ENCODE assay signal across 9 cellular contexts in the genomic region with DNA sequence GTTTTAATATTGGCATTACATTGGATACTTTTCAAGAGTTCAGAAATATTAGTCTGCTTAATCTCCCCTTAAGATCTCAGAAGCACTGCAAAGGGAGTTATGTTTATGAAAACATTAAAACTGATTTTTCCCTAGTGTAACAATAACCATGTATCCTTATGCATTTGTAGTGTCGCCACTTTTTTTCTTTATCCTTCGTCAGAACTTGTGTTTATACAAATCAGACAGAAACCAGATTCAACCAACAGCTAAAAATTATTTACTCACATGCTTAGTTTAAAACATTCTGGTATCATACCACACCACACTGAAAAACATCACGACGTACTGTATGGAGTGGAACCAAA. TPM values are rescaled to one million over a fixed set of nuclear protein-coding genes. Genes with fewer than 3 reads are reported as not detected.
DNase-seq lines count a peak whose midpoint lies in the region; ATAC-seq and TF ChIP-seq lines count a peak whose summit lies in the region.
"Had no signal": no experiment of that assay in that cellular context is flagged by ENCODE, and none has a peak within 500 bp of the region (broad histone marks: within the 10 kb centered on the region; RNA-seq: fewer than 3 reads in every experiment).

No MANE protein-coding gene starts in this region.

- CTCF ChIA-PET in CD8-positive, alpha-beta memory T cell (lab: Charles Lee), result interaction anchor here (1.0 to 1.1 kb wide), 2 partner anchors 13 to 49 kb away, joined by 3 read pairs; no protein-coding TSS in a partner anchor

- H3K9ac ChIP-seq in endodermal cell (ENCODE audit: extremely low read depth, low read length, poor library complexity, severe bottlenecking), result peak overlapping the region; percentile 87

- POLR2A ChIA-PET in CD8-positive, alpha-beta memory T cell (lab: Charles Lee), result interaction anchor here (0.7 to 3.4 kb wide), 3 partner anchors 9 to 101 kb away, joined by 4 to 31 read pairs (median 4); partner anchors contain the start of gene RAB33B

- H3K27me3 Mint-ChIP-seq in CD8-positive, alpha-beta memory T cell, result peaks cover 4 to 12% of the 10 kb centered on the region in 2 donors
- H3K27me3 Mint-ChIP-seq in endodermal cell (ENCODE audit: insufficient read depth), result peaks cover 29% of the 10 kb centered on the region

- peak overlapping the region; percentile 91 to 99 (median 97) for H3K4me3 Mint-ChIP-seq in CD8-positive, alpha-beta memory T cell
- peak overlapping the region; percentile 88 for H3K4me3 Mint-ChIP-seq in endodermal cell

- H3K9me3 Mint-ChIP-seq in CD8-positive, alpha-beta memory T cell, result no peaks in the 10 kb centered on the region
- no peaks in the 10 kb centered on the region for H3K9me3 Mint-ChIP-seq in endodermal cell

- H3K27me3 ChIP-seq in CD8-positive, alpha-beta memory T cell (ENCODE audit: insufficient read depth, low read length, poor library complexity, severe bottlenecking), result no peaks in the 10 kb centered on the region
- peaks cover 27% of the 10 kb centered on the region for H3K27me3 ChIP-seq in endodermal cell (ENCODE audit: control insufficient read depth, insufficient read depth, low read length, poor library complexity, severe bottlenecking)
- H3K27me3 ChIP-seq in ovary, result no peaks in the 10 kb centered on the region

- peaks cover 0 to 16% (median 0%) of the 10 kb centered on the region in 3 donors for H3K36me3 Mint-ChIP-seq in CD8-positive, alpha-beta memory T cell
- H3K36me3 Mint-ChIP-seq in endodermal cell (ENCODE audit: low read depth), result no peaks in the 10 kb centered on the region

- H3K36me3 ChIP-seq in CD8-positive, alpha-beta memory T cell (ENCODE audit: insufficient read depth, low read length), result no peaks in the 10 kb centered on the region
- no peaks in the 10 kb centered on the region for H3K36me3 ChIP-seq in endodermal cell (ENCODE audit: control insufficient read depth, insufficient read depth, low read length)
- H3K36me3 ChIP-seq in ovary, result no peaks in the 10 kb centered on the region

- H3K27ac Mint-ChIP-seq in CD8-positive, alpha-beta memory T cell, result peak overlapping the region; percentile 93 to 99 (median 96)
- peak overlapping the region; percentile 96 for H3K27ac Mint-ChIP-seq in endodermal cell

- no peak for DNase-seq in CD8-positive, alpha-beta memory T cell
- DNase-seq in OCI-M1 (lab: John Stamatoyannopoulos, UW), result peak; percentile 76
- DNase-seq in endodermal cell, result no peak
- no peak for DNase-seq in ovary
- DNase-seq in SIG-M5 (lab: John Stamatoyannopoulos, UW), result no peak
- no peak for DNase-seq in NCI-H2107 treated with DMSO at 0.1 percent for 48 hours (lab: John Stamatoyannopoulos, UW; ENCODE audit: unreplicated experiment)
- DNase-seq in occipital lobe (lab: John Stamatoyannopoulos, UW), result no peak
- DNase-seq: SHP77 treated with DMSO at 0.1 percent for 48 hours had no signal

- intact Hi-C loops in ovary (cut with DNase I), result loop anchor here in 1 of 4 donors (5.0 kb wide), 1 partner anchor 1877 kb away; no protein-coding TSS in a partner anchor

- no peak for TF ChIP-seq EP300 in ovary (IDR thresholded peaks at IDR 0.05)

- 40 to 62% methylated on average over 2 to 4 of the region's 4 CpGs for WGBS in endodermal cell (ENCODE audit: insufficient coverage in 1 of 2, insufficient read length in 1 of 2), 2 experiments
- WGBS in ovary, 3 donors, result 1 to 3% (median 2%) methylated on average over 4 of the region's 4 CpGs

- TF ChIP-seq CTCF in endodermal cell (conservative IDR thresholded peaks at IDR 0.05) (no peak), ovary (IDR thresholded peaks at IDR 0.05) (no peak)

- peaks cover 35 to 70% (median 45%) of the 10 kb centered on the region in 3 donors for H3K4me1 Mint-ChIP-seq in CD8-positive, alpha-beta memory T cell
- peaks cover 59% of the 10 kb centered on the region for H3K4me1 Mint-ChIP-seq in endodermal cell

- H3K4me1 ChIP-seq in CD8-positive, alpha-beta memory T cell (ENCODE audit: insufficient read depth, low read length), result peaks cover 18% of the 10 kb centered on the region
- H3K4me1 ChIP-seq in endodermal cell (ENCODE audit: control insufficient read depth, insufficient read depth, low read length) (peaks cover 24% of the 10 kb centered on the region), ovary (ENCODE audit: insufficient read depth) (peaks cover 20% of the 10 kb centered on the region)

- no peak overlapping the region for H3K27ac ChIP-seq in CD8-positive, alpha-beta memory T cell (ENCODE audit: low read depth, low read length)
- H3K27ac ChIP-seq in endodermal cell (ENCODE audit: low read depth, low read length), result no peak overlapping the region
- peak overlapping the region; percentile 46 to 82 for H3K27ac ChIP-seq in ovary

- no peak for ATAC-seq in HG03432 (IDR thresholded peaks at IDR 0.05; ENCODE audit: unreplicated experiment)

- no peaks in the 10 kb centered on the region for H3K9me3 ChIP-seq in CD8-positive, alpha-beta memory T cell (ENCODE audit: low read length)
- no peaks in the 10 kb centered on the region for H3K9me3 ChIP-seq in endodermal cell (ENCODE audit: control insufficient read depth, low read length)
- peaks cover 0 to 3% of the 10 kb centered on the region in 2 donors for H3K9me3 ChIP-seq in ovary

- H3K4me3 ChIP-seq in CD8-positive, alpha-beta memory T cell (ENCODE audit: low read length), result no peak overlapping the region
- H3K4me3 ChIP-seq in endodermal cell (ENCODE audit: low read length) (peak overlapping the region; percentile 89), ovary (peak overlapping the region; percentile 82)

- TF ChIP-seq POLR2A in ovary (IDR thresholded peaks at IDR 0.05), result no peak

RNA-seq across cellular contexts. Expression of gene SETD7, which starts 1.3 kb away (rescaled TPM):
- total RNA-seq in CD8-positive, alpha-beta memory T cell, result 10 to 100 TPM; 15.2 to 17.0 TPM
- polyA plus RNA-seq in CD8-positive, alpha-beta memory T cell, result 2.0 TPM
- 10 to 100 TPM; 13.8 to 19.4 TPM for total RNA-seq in endodermal cell
- 12.7 TPM for polyA plus RNA-seq in endodermal cell (2013, experiment 1 of 2)
- 13.2 TPM for polyA plus RNA-seq in endodermal cell (2013, experiment 2 of 2)
- 10 to 100 TPM; 21.3 to 37.2 (median 32.8) TPM for total RNA-seq in ovary
- 10 to 100 TPM; 14.3 to 52.4 TPM for polyA plus RNA-seq in ovary
- total RNA-seq in occipital lobe, result 42.7 TPM

Comparison
In these comparisons a context has a peak if more than half of its experiments do, and no peak if none do; other contexts are left out.
1. H3K27ac ChIP-seq: peak in ovary (2 of 2); none in CD8-positive, alpha-beta memory T cell (single experiment) and endodermal cell (single experiment).